2 cellular contexts compared by ENCODE assay signal in the genomic region with DNA sequence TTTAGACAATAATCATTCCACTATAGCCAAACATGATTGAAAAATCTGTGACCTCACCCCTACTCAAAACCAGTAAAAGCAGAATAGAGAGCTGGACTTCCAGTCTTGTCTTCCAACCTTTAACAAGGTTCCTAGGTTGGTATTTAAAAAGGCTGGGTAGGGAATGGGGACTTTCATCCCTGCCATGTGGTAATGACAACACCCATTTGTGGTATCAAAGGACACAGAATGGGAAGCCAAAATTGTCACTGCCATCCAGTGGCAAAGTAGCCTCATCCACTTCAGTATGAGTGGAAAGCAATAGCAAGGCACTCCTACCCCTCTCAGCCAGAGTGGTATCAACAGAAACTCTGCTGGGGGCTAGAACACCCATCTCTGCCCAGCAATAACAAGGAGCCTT.
TF ChIP-seq lines count a peak whose summit lies in the region.

No MANE protein-coding gene starts in this region.

TF ChIP-seq in liver, 16 proteins besides CTCF, POLR2A, EP300 and RAD21:
- TF ChIP-seq FOXA2 (IDR thresholded peaks at IDR 0.05) = no peak
- TF ChIP-seq YY1 (IDR thresholded peaks at IDR 0.05) = peak; percentile 10
- TF ChIP-seq HNF4A (conservative IDR thresholded peaks at IDR 0.05) = peak; percentile 72 to 76
- TF ChIP-seq, protein P1, sequence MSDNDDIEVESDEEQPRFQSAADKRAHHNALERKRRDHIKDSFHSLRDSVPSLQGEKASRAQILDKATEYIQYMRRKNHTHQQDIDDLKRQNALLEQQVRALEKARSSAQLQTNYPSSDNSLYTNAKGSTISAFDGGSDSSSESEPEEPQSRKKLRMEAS (IDR thresholded peaks at IDR 0.05) = peak; percentile 16
- TF ChIP-seq, protein P2, sequence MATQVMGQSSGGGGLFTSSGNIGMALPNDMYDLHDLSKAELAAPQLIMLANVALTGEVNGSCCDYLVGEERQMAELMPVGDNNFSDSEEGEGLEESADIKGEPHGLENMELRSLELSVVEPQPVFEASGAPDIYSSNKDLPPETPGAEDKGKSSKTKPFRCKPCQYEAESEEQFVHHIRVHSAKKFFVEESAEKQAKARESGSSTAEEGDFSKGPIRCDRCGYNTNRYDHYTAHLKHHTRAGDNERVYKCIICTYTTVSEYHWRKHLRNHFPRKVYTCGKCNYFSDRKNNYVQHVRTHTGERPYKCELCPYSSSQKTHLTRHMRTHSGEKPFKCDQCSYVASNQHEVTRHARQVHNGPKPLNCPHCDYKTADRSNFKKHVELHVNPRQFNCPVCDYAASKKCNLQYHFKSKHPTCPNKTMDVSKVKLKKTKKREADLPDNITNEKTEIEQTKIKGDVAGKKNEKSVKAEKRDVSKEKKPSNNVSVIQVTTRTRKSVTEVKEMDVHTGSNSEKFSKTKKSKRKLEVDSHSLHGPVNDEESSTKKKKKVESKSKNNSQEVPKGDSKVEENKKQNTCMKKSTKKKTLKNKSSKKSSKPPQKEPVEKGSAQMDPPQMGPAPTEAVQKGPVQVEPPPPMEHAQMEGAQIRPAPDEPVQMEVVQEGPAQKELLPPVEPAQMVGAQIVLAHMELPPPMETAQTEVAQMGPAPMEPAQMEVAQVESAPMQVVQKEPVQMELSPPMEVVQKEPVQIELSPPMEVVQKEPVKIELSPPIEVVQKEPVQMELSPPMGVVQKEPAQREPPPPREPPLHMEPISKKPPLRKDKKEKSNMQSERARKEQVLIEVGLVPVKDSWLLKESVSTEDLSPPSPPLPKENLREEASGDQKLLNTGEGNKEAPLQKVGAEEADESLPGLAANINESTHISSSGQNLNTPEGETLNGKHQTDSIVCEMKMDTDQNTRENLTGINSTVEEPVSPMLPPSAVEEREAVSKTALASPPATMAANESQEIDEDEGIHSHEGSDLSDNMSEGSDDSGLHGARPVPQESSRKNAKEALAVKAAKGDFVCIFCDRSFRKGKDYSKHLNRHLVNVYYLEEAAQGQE (IDR thresholded peaks at IDR 0.05) = peak; percentile 12
- no peak for TF ChIP-seq EGR1 (IDR thresholded peaks at IDR 0.05; ENCODE audit: low read depth in 2 of 2)
- TF ChIP-seq GABPA (IDR thresholded peaks at IDR 0.05 in 1 of 2, conservative IDR thresholded peaks at IDR 0.05 in 1 of 2) = no peak
- TF ChIP-seq SP1 (IDR thresholded peaks at IDR 0.05) = peak; percentile 55
- TF ChIP-seq RXRA (IDR thresholded peaks at IDR 0.05) = peak in 1 of 2 donors; percentile 7
- no peak for TF ChIP-seq TAF1 (conservative IDR thresholded peaks at IDR 0.05)
- TF ChIP-seq NR2F2 (IDR thresholded peaks at IDR 0.05) = no peak
- TF ChIP-seq FOXA1 (IDR thresholded peaks at IDR 0.05) = no peak
- TF ChIP-seq HNF4G (IDR thresholded peaks at IDR 0.05) = peak; percentile 42

TF ChIP-seq in HepG2, 621 proteins besides CTCF, POLR2A, EP300 and RAD21:
- TF ChIP-seq, protein P3, sequence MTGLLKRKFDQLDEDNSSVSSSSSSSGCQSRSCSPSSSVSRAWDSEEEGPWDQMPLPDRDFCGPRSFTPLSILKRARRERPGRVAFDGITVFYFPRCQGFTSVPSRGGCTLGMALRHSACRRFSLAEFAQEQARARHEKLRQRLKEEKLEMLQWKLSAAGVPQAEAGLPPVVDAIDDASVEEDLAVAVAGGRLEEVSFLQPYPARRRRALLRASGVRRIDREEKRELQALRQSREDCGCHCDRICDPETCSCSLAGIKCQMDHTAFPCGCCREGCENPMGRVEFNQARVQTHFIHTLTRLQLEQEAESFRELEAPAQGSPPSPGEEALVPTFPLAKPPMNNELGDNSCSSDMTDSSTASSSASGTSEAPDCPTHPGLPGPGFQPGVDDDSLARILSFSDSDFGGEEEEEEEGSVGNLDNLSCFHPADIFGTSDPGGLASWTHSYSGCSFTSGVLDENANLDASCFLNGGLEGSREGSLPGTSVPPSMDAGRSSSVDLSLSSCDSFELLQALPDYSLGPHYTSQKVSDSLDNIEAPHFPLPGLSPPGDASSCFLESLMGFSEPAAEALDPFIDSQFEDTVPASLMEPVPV (CRISPR knock-in tag; IDR thresholded peaks at IDR 0.05) = no peak
- TF ChIP-seq, protein P4, sequence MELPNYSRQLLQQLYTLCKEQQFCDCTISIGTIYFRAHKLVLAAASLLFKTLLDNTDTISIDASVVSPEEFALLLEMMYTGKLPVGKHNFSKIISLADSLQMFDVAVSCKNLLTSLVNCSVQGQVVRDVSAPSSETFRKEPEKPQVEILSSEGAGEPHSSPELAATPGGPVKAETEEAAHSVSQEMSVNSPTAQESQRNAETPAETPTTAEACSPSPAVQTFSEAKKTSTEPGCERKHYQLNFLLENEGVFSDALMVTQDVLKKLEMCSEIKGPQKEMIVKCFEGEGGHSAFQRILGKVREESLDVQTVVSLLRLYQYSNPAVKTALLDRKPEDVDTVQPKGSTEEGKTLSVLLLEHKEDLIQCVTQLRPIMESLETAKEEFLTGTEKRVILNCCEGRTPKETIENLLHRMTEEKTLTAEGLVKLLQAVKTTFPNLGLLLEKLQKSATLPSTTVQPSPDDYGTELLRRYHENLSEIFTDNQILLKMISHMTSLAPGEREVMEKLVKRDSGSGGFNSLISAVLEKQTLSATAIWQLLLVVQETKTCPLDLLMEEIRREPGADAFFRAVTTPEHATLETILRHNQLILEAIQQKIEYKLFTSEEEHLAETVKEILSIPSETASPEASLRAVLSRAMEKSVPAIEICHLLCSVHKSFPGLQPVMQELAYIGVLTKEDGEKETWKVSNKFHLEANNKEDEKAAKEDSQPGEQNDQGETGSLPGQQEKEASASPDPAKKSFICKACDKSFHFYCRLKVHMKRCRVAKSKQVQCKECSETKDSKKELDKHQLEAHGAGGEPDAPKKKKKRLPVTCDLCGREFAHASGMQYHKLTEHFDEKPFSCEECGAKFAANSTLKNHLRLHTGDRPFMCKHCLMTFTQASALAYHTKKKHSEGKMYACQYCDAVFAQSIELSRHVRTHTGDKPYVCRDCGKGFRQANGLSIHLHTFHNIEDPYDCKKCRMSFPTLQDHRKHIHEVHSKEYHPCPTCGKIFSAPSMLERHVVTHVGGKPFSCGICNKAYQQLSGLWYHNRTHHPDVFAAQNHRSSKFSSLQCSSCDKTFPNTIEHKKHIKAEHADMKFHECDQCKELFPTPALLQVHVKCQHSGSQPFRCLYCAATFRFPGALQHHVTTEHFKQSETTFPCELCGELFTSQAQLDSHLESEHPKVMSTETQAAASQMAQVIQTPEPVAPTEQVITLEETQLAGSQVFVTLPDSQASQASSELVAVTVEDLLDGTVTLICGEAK (IDR thresholded peaks at IDR 0.05) = no peak
- TF ChIP-seq, protein P4 (CRISPR knock-in tag; IDR thresholded peaks at IDR 0.05) = no peak
- no peak for TF ChIP-seq PRPF4 (IDR thresholded peaks at IDR 0.05; ENCODE audit: low read depth, low read length, poor library complexity, severe bottlenecking)
- TF ChIP-seq CC2D1A (CRISPR knock-in tag; IDR thresholded peaks at IDR 0.05) = no peak
- TF ChIP-seq TGIF2 (CRISPR knock-in tag; IDR thresholded peaks at IDR 0.05) = no peak
- TF ChIP-seq, protein P5, sequence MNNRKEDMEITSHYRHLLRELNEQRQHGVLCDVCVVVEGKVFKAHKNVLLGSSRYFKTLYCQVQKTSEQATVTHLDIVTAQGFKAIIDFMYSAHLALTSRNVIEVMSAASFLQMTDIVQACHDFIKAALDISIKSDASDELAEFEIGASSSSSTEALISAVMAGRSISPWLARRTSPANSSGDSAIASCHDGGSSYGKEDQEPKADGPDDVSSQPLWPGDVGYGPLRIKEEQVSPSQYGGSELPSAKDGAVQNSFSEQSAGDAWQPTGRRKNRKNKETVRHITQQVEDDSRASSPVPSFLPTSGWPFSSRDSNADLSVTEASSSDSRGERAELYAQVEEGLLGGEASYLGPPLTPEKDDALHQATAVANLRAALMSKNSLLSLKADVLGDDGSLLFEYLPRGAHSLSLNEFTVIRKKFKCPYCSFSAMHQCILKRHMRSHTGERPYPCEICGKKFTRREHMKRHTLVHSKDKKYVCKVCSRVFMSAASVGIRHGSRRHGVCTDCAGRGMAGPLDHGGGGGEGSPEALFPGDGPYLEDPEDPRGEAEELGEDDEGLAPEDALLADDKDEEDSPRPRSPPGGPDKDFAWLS (CRISPR knock-in tag; IDR thresholded peaks at IDR 0.05; ENCODE audit: borderline replicate concordance) = no peak
